ENCODE assay signal across 29 cellular contexts in the genomic region with DNA sequence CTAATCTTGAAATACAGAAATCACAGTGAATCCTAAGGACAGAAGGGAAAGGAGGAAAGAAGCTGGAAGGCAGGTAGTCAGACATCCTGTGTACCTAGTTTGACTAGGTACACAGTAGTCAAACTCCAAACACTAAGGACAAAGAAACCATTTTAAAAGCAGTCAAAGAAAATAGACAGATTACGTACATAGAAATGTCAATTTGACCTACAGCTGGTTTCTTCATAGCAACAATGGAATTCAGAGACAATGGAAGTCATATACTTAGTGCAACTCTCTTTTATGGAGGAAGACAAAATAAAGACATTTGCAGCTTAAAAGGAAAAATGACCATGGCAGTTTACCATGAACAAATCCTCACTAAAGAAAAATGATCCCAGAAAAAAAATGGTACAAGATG.
"Had no signal": no experiment of that assay in that cellular context is flagged by ENCODE, and none has a peak within 500 bp of the region (broad histone marks: within the 10 kb centered on the region; RNA-seq: fewer than 3 reads in every experiment).

No MANE protein-coding gene starts in this region.

- H3K27me3 Mint-ChIP-seq: dendritic cell treated with granulocyte-macrophage colony-stimulating factor and Interleukin-4, amounts not matched to agents 40 ng/mL and 50 ng/mL, for 4 days had no signal

- H3K9me3 ChIP-seq: colonic mucosa, esophagus muscularis mucosa, esophagus squamous epithelium, gastrocnemius medialis, gastroesophageal sphincter, heart left ventricle, heart right ventricle had no signal

- H3K27me3 ChIP-seq: colonic mucosa, esophagus muscularis mucosa, esophagus squamous epithelium, foreskin keratinocyte, gastrocnemius medialis, gastroesophageal sphincter, heart left ventricle, heart right ventricle had no signal

- DNase-seq: colonic mucosa; cortex of kidney; dermis blood vessel endothelial cell; dorsolateral prefrontal cortex; effector CD4-positive, alpha-beta T cell; effector CD8-positive, alpha-beta T cell; effector memory CD4-positive, alpha-beta T cell; effector memory CD8-positive, alpha-beta T cell; endodermal cell; erythroblast; esophagus squamous epithelium; foreskin fibroblast; foreskin keratinocyte; foreskin melanocyte; gastrocnemius medialis; glutamatergic neuron; head of caudate nucleus; heart left ventricle; heart right ventricle had no signal

- FAIRE-seq: colon, endometrium, endothelial cell of umbilical vein, frontal cortex had no signal

- H3K36me3 ChIP-seq: colonic mucosa, gastrocnemius medialis had no signal

- H3K9me3 Mint-ChIP-seq: effector memory CD8-positive, alpha-beta T cell; endodermal cell had no signal

- H3K4me3 Mint-ChIP-seq: dendritic cell treated with granulocyte-macrophage colony-stimulating factor and Interleukin-4, amounts not matched to agents 40 ng/mL and 50 ng/mL, for 4 days; effector memory CD8-positive, alpha-beta T cell; endodermal cell had no signal

- H3K4me3 ChIP-seq: colonic mucosa, coronary artery, dorsolateral prefrontal cortex, esophagus muscularis mucosa, esophagus squamous epithelium, gastrocnemius medialis, gastroesophageal sphincter, heart left ventricle, heart right ventricle had no signal

- H3K27ac Mint-ChIP-seq: dendritic cell treated with granulocyte-macrophage colony-stimulating factor and Interleukin-4, amounts not matched to agents 40 ng/mL and 50 ng/mL, for 4 days; effector memory CD8-positive, alpha-beta T cell; endodermal cell had no signal

- H3K27ac ChIP-seq: colonic mucosa, coronary artery, dorsolateral prefrontal cortex, epithelial cell of prostate, esophagus muscularis mucosa, esophagus squamous epithelium, foreskin keratinocyte, gastrocnemius medialis, gastroesophageal sphincter, heart left ventricle, heart right ventricle had no signal

- H3K4me1 ChIP-seq: colonic mucosa, esophagus muscularis mucosa, esophagus squamous epithelium, foreskin keratinocyte, gastrocnemius medialis, gastroesophageal sphincter, heart left ventricle, heart right ventricle had no signal

- ATAC-seq: effector memory CD8-positive, alpha-beta T cell; esophagus mucosa; foreskin keratinocyte; gastrocnemius medialis; gastroesophageal sphincter; heart left ventricle; heart right ventricle had no signal

- H3K4me1 Mint-ChIP-seq: endodermal cell had no signal
